In the genomic region with DNA sequence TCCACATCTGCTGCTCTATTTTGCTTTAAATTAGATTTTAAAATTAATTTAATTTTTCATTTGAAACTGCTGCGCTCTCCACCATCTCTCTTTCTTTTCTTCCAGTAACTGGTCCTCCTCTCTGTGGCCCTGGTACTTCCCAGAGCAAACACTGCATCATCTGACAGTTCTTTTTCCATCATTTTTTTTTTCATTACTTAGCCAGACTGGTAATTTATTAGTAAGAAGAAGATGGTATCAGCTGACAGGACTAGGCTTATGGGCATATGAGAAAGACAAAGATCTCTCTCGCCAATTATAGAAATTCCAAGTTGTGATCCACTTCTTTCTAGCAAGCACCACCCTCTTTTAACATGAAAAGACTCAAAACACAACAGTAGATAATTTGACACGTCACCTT, we compare ENCODE assay signal across 23 cellular contexts.
DNase-seq lines count a peak whose midpoint lies in the region; ATAC-seq and TF ChIP-seq lines count a peak whose summit lies in the region.
"Had no signal": no experiment of that assay in that cellular context is flagged by ENCODE, and none has a peak within 500 bp of the region (broad histone marks: within the 10 kb centered on the region; RNA-seq: fewer than 3 reads in every experiment).

No MANE protein-coding gene starts in this region.

- H3K4me1 ChIP-seq in SK-N-SH (ENCODE audit: control insufficient read depth in 1 of 2, insufficient read depth in 2 of 2, low read depth in 1 of 2, low read length in 1 of 2): peaks cover 11 to 16% of the 10 kb centered on the region in 2 experiments; a peak in 3 of 4 replicates
- peaks cover 12 to 47% (median 38%) of the 10 kb centered on the region in 4 donors for H3K4me1 ChIP-seq in esophagus muscularis mucosa

- DNase-seq in activated CD4-positive, alpha-beta T cell treated with anti-CD3 and anti-CD28 coated beads, Interleukin-2, amount 10 ng/mL, durations not matched to agents 24 days and 14 days: peak; percentile 4
- DNase-seq in activated CD4-positive, alpha-beta T cell treated with anti-CD3 and anti-CD28 coated beads for 4 hours: no peak
- no peak for DNase-seq in SK-N-SH
- DNase-seq in esophagus muscularis mucosa (ENCODE audit: extremely low spot score): peak; percentile 5
- DNase-seq in NCI-H510A treated with DMSO at 0.1 percent for 48 hours (lab: John Stamatoyannopoulos, UW): no peak
- DNase-seq: AML-193; C1 segment of cervical spinal cord; CD4-positive, alpha-beta memory T cell; CD4-positive, CD25-positive, alpha-beta regulatory T cell; CD8-positive, alpha-beta memory T cell; COR-L47; DMS 273 treated with DMSO at 0.1 percent for 48 hours; DMS153; DMS53; DMS79; DND-41; GF-D8 had no signal

- H3K27me3 Mint-ChIP-seq in activated CD4-positive, alpha-beta T cell treated with anti-CD3 and anti-CD28 coated beads, Interleukin-2, amount 10 ng/mL, durations not matched to agents 24 days and 14 days: peaks cover 11% of the 10 kb centered on the region
- no peaks in the 10 kb centered on the region for H3K27me3 Mint-ChIP-seq in stimulated activated memory B cell treated with anti-CD40 and anti-IgM and Interleukin-4, amounts not matched to agents 10 μg/mL and 1 μg/mL and 100 μg/mL, for 72 hours

- CTCF ChIA-PET in SK-N-SH (lab: Yijun Ruan, JAX): interaction anchor here (0.7 to 0.9 kb wide), 2 partner anchors 12 to 199 kb away, joined by 3 read pairs; no protein-coding TSS in a partner anchor

- TF ChIP-seq RAD21 in SK-N-SH (IDR thresholded peaks at IDR 0.05; ENCODE audit: low read length): no peak

- no peak for ATAC-seq in stimulated activated memory B cell treated with anti-CD40 and anti-IgM and Interleukin-4, amounts not matched to agents 10 μg/mL and 1 μg/mL and 100 μg/mL, for 72 hours
- ATAC-seq: A549 had no signal

- no peak overlapping the region for H3K27ac Mint-ChIP-seq in activated CD4-positive, alpha-beta T cell treated with anti-CD3 and anti-CD28 coated beads, Interleukin-2, amount 10 ng/mL, durations not matched to agents 24 days and 14 days
- H3K27ac Mint-ChIP-seq in stimulated activated memory B cell treated with anti-CD40 and anti-IgM and Interleukin-4, amounts not matched to agents 10 μg/mL and 1 μg/mL and 100 μg/mL, for 72 hours: no peak overlapping the region
- H3K27ac Mint-ChIP-seq: B cell; CD14-positive monocyte; CD4-positive, alpha-beta memory T cell; CD4-positive, CD25-positive, alpha-beta regulatory T cell; CD8-positive, alpha-beta memory T cell had no signal

- peaks cover 7% of the 10 kb centered on the region for H3K9me3 Mint-ChIP-seq in activated CD4-positive, alpha-beta T cell treated with anti-CD3 and anti-CD28 coated beads, Interleukin-2, amount 10 ng/mL, durations not matched to agents 24 days and 14 days
- H3K9me3 Mint-ChIP-seq in stimulated activated memory B cell treated with anti-CD40 and anti-IgM and Interleukin-4, amounts not matched to agents 10 μg/mL and 1 μg/mL and 100 μg/mL, for 72 hours: no peaks in the 10 kb centered on the region

- no peak for TF ChIP-seq POLR2A in esophagus muscularis mucosa (IDR thresholded peaks at IDR 0.05; ENCODE audit: low read depth)

- H3K4me2 ChIP-seq in SK-N-SH: no peak overlapping the region
- H3K4me2 ChIP-seq: A549, BLaER1 had no signal

- intact Hi-C loops in activated CD4-positive, alpha-beta T cell treated with anti-CD3 and anti-CD28 coated beads, Interleukin-2, amount 10 ng/mL, durations not matched to agents 24 days and 14 days (cut with micrococcal nuclease): no loop called here
- intact Hi-C loops in esophagus muscularis mucosa (cut with DNase I): loop anchor here (10.0 kb wide), 1 partner anchor 823 kb away; no protein-coding TSS in a partner anchor

- peaks cover 2% of the 10 kb centered on the region for H3K36me3 Mint-ChIP-seq in activated CD4-positive, alpha-beta T cell treated with anti-CD3 and anti-CD28 coated beads, Interleukin-2, amount 10 ng/mL, durations not matched to agents 24 days and 14 days (ENCODE audit: low read depth)
- no peaks in the 10 kb centered on the region for H3K36me3 Mint-ChIP-seq in stimulated activated memory B cell treated with anti-CD40 and anti-IgM and Interleukin-4, amounts not matched to agents 10 μg/mL and 1 μg/mL and 100 μg/mL, for 72 hours
- H3K36me3 Mint-ChIP-seq: CD14-positive monocyte; CD4-positive, alpha-beta memory T cell; CD4-positive, CD25-positive, alpha-beta regulatory T cell had no signal

- POLR2A ChIA-PET in SK-N-SH (lab: Yijun Ruan, JAX): no interaction called here

- H3K4me3 ChIP-seq in SK-N-SH (ENCODE audit: low read depth in 2 of 2, low read length in 1 of 2) (no peak overlapping the region), esophagus muscularis mucosa (no peak overlapping the region)
- H3K4me3 ChIP-seq: A549, BLaER1 had no signal

- 47% methylated on average over 3 of the region's 3 CpGs for WGBS in SK-N-SH (ENCODE audit: low lambda C conversion rate)
- 62% methylated on average over 3 of the region's 3 CpGs for WGBS in esophagus muscularis mucosa

- no peaks in the 10 kb centered on the region for H3K27me3 ChIP-seq in SK-N-SH (ENCODE audit: insufficient read depth)
- H3K27me3 ChIP-seq in esophagus muscularis mucosa: no peaks in the 10 kb centered on the region
- H3K27me3 ChIP-seq: BLaER1 had no signal

- H3K9ac ChIP-seq in SK-N-SH: no peak overlapping the region
- H3K9ac ChIP-seq: BLaER1 had no signal

- H3K79me2 ChIP-seq in SK-N-SH (ENCODE audit: insufficient read depth): no peaks in the 10 kb centered on the region

- H3K9me3 ChIP-seq in SK-N-SH: no peaks in the 10 kb centered on the region
- no peaks in the 10 kb centered on the region for H3K9me3 ChIP-seq in esophagus muscularis mucosa
- H3K9me3 ChIP-seq: A549 had no signal

- no peak for TF ChIP-seq CTCF in SK-N-SH (IDR thresholded peaks at IDR 0.05)
- TF ChIP-seq CTCF in esophagus muscularis mucosa (IDR thresholded peaks at IDR 0.05): no peak

- peaks cover 4% of the 10 kb centered on the region for H3F3A ChIP-seq in SK-N-SH (replicated peaks; ENCODE audit: insufficient read depth)

- peaks cover 30% of the 10 kb centered on the region for H3K4me1 Mint-ChIP-seq in activated CD4-positive, alpha-beta T cell treated with anti-CD3 and anti-CD28 coated beads, Interleukin-2, amount 10 ng/mL, durations not matched to agents 24 days and 14 days
- H3K4me1 Mint-ChIP-seq in stimulated activated memory B cell treated with anti-CD40 and anti-IgM and Interleukin-4, amounts not matched to agents 10 μg/mL and 1 μg/mL and 100 μg/mL, for 72 hours: peaks cover 7% of the 10 kb centered on the region
- H3K4me1 Mint-ChIP-seq: CD4-positive, alpha-beta memory T cell had no signal

- H3K36me3 ChIP-seq in SK-N-SH (replicated peaks in 1 of 2; ENCODE audit: control insufficient read depth in 1 of 2, insufficient read depth in 2 of 2, low read length in 1 of 2): no peaks in the 10 kb centered on the region
- H3K36me3 ChIP-seq in esophagus muscularis mucosa: no peaks in the 10 kb centered on the region
- H3K36me3 ChIP-seq: BLaER1 had no signal

- H3K4me3 Mint-ChIP-seq in activated CD4-positive, alpha-beta T cell treated with anti-CD3 and anti-CD28 coated beads, Interleukin-2, amount 10 ng/mL, durations not matched to agents 24 days and 14 days: no peak overlapping the region
- H3K4me3 Mint-ChIP-seq in stimulated activated memory B cell treated with anti-CD40 and anti-IgM and Interleukin-4, amounts not matched to agents 10 μg/mL and 1 μg/mL and 100 μg/mL, for 72 hours: no peak overlapping the region
- H3K4me3 Mint-ChIP-seq: B cell; CD14-positive monocyte; CD4-positive, alpha-beta memory T cell; CD4-positive, CD25-positive, alpha-beta regulatory T cell; CD8-positive, alpha-beta memory T cell had no signal

- H3K27ac ChIP-seq in SK-N-SH (ENCODE audit: low read depth in 2 of 2, low read length in 1 of 2): peak overlapping the region; percentile 22 to 25; a peak in 2 of 4 replicates
- H3K27ac ChIP-seq in esophagus muscularis mucosa (replicated peaks in 1 of 4): no peak overlapping the region
- H3K27ac ChIP-seq: 22Rv1, A549, BLaER1 had no signal

- H3K9me2 ChIP-seq in SK-N-SH: no peaks in the 10 kb centered on the region

- H2AFZ ChIP-seq in SK-N-SH (ENCODE audit: low read depth): no peak overlapping the region

- TF ChIP-seq EP300 in SK-N-SH (IDR thresholded peaks at IDR 0.05; ENCODE audit: borderline replicate concordance in 1 of 2, low read depth in 1 of 2, low read length in 1 of 2) (peak in 1 of 2 experiments; percentile 44; a peak in 3 of 4 replicates), esophagus muscularis mucosa (IDR thresholded peaks at IDR 0.05) (no peak)

- H4K20me1 ChIP-seq in SK-N-SH (ENCODE audit: insufficient read depth): no peaks in the 10 kb centered on the region
- H4K20me1 ChIP-seq: BLaER1 had no signal

TF ChIP-seq in SK-N-SH, 30 proteins besides CTCF, POLR2A, EP300 and RAD21:
- TF ChIP-seq MXI1 (IDR thresholded peaks at IDR 0.05; ENCODE audit: low read depth, low read length) (no peak), TCF12 (IDR thresholded peaks at IDR 0.05) (peak; percentile 42; the same call in 1 of the 2 replicates)
- TF ChIP-seq, protein P1, sequence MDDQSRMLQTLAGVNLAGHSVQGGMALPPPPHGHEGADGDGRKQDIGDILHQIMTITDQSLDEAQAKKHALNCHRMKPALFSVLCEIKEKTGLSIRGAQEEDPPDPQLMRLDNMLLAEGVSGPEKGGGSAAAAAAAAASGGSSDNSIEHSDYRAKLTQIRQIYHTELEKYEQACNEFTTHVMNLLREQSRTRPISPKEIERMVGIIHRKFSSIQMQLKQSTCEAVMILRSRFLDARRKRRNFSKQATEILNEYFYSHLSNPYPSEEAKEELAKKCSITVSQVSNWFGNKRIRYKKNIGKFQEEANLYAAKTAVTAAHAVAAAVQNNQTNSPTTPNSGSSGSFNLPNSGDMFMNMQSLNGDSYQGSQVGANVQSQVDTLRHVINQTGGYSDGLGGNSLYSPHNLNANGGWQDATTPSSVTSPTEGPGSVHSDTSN (IDR thresholded peaks at IDR 0.05): peak; percentile 28; the same call in 1 of the 2 replicates

Comparison
In these comparisons a context has a peak if more than half of its experiments do, and no peak if none do; other contexts are left out.
1. DNase-seq: peak in activated CD4-positive, alpha-beta T cell treated with anti-CD3 and anti-CD28 coated beads, Interleukin-2, amount 10 ng/mL, durations not matched to agents 24 days and 14 days (single experiment) and esophagus muscularis mucosa (single experiment); none in activated CD4-positive, alpha-beta T cell treated with anti-CD3 and anti-CD28 coated beads for 4 hours (0 of 2), SK-N-SH (single experiment) and NCI-H510A treated with DMSO at 0.1 percent for 48 hours (single experiment).
2. H3K27ac ChIP-seq: peak in SK-N-SH (2 of 2); none in esophagus muscularis mucosa (0 of 4).